ENCODE assay signal across 2 cellular contexts in the genomic region with DNA sequence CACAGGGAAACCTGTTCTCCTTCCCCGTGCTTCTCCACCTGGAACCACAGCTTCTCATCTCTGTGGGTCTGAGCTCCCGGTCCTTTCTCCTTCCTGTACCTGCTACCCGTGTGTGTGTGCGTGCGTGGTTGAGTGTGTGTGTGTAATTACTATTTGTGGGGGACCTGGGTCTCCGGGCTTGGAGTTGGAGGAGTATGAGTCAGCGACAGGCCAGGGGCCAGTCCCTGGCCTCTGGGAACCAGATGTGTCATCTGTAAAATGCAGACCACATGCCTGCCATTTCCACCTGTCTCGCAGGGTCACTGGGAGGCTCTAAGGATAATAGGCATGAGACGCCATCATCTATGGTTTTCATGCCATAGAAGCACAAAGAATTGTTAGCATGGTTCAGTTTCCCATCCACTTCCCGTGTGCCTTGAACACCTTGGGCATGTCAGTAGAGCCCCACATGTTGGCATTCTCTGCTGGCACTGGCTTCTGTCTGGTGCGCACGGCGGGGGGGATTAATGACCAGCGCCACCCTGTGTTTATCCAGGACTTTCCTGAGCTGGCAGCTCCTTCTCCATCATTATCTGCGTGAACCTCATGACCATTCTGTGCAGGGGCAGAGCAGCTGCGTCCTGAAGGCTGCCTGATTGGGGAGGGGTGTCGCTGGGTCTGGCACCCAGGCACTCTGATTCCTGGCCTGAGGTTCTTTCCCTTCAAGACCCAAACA.
TF ChIP-seq lines count a peak whose summit lies in the region.

No MANE protein-coding gene starts in this region.

TF ChIP-seq in SK-N-SH, 30 proteins besides CTCF, POLR2A, EP300 and RAD21:
- TF ChIP-seq MEF2A (IDR thresholded peaks at IDR 0.05; ENCODE audit: borderline replicate concordance, low read depth) (no peak), SMC3 (IDR thresholded peaks at IDR 0.05; ENCODE audit: low read depth, low read length) (peak; percentile 12; the same call in 1 of the 2 replicates), MXI1 (IDR thresholded peaks at IDR 0.05; ENCODE audit: low read depth, low read length) (peak; percentile 52; the same call in 1 of the 2 replicates), TCF12 (IDR thresholded peaks at IDR 0.05) (peak; percentile 24; the same call in 1 of the 2 replicates)

TF ChIP-seq in SK-N-SH treated with all-trans-retinoic acid at 6 μM for 48 hours, 23 proteins besides CTCF, POLR2A, EP300 and RAD21:
- TF ChIP-seq TOX (CRISPR knock-in tag; IDR thresholded peaks at IDR 0.05; ENCODE audit: borderline replicate concordance) (no peak), GLIS3 (CRISPR knock-in tag; IDR thresholded peaks at IDR 0.05) (no peak), ISL1 (CRISPR knock-in tag; IDR thresholded peaks at IDR 0.05) (no peak), ZNF70 (CRISPR knock-in tag; IDR thresholded peaks at IDR 0.05) (no peak), TCF4 (CRISPR knock-in tag; IDR thresholded peaks at IDR 0.05; ENCODE audit: borderline replicate concordance) (no peak), PPARA (CRISPR knock-in tag; IDR thresholded peaks at IDR 0.05; ENCODE audit: borderline replicate concordance) (no peak), ESRRG (CRISPR knock-in tag; IDR thresholded peaks at IDR 0.05) (no peak), ARNTL (CRISPR knock-in tag; IDR thresholded peaks at IDR 0.05; ENCODE audit: borderline replicate concordance, low read depth) (no peak), SNAI2 (CRISPR knock-in tag; IDR thresholded peaks at IDR 0.05) (no peak), BACH2 (CRISPR knock-in tag; IDR thresholded peaks at IDR 0.05; ENCODE audit: borderline replicate concordance) (no peak)
- TF ChIP-seq, protein P1, sequence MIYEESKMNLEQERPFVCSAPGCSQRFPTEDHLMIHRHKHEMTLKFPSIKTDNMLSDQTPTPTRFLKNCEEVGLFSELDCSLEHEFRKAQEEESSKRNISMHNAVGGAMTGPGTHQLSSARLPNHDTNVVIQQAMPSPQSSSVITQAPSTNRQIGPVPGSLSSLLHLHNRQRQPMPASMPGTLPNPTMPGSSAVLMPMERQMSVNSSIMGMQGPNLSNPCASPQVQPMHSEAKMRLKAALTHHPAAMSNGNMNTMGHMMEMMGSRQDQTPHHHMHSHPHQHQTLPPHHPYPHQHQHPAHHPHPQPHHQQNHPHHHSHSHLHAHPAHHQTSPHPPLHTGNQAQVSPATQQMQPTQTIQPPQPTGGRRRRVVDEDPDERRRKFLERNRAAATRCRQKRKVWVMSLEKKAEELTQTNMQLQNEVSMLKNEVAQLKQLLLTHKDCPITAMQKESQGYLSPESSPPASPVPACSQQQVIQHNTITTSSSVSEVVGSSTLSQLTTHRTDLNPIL (CRISPR knock-in tag; IDR thresholded peaks at IDR 0.05; ENCODE audit: low read depth): no peak
